ENCODE assay signal across 1 cellular context in the genomic region with DNA sequence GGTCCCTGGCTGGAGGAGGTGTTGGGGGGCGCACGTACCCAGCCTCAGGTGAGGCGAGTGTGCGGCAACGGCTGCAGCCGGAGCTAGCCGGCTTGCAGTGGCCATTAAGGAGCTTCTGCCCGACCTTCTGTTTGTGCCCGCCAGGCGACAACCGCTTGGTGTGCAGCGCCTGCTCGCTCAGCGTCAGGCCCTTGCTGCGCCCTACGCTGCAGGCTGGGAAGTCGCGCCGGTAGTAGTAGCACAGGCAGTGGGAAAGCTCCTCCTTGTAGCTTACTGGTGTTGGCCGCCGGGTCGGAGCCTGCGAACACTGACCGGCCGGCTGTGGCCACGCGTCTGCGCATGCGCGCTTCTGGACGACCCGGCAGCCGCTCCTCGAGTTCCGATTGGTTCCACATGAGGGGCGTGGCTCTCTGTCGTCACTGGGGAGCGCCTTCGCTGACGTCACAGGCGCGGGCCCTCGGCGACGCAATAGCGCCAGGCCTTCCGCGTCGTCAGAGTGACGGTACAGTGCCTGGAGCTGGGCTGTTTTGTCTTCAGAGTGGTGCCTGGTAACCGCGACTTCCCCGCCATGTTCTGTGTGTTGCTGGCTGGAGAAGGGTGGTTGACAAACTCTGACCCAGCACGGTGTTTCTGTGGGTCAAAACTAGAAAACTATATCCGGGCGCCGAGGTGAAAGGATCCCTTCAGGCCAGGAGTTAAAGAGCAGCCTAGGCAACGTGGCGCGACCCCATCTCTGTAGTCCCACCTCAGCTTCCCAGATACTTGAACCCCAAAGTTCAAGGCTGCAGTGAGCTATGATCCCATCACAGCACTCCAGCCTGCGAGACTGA.
TF ChIP-seq lines count a peak whose summit lies in the region.

No MANE protein-coding gene starts in this region.

TF ChIP-seq in HepG2, 621 proteins besides CTCF, POLR2A, EP300 and RAD21 (continued from another document and continues in another):
- TF ChIP-seq, protein P1, sequence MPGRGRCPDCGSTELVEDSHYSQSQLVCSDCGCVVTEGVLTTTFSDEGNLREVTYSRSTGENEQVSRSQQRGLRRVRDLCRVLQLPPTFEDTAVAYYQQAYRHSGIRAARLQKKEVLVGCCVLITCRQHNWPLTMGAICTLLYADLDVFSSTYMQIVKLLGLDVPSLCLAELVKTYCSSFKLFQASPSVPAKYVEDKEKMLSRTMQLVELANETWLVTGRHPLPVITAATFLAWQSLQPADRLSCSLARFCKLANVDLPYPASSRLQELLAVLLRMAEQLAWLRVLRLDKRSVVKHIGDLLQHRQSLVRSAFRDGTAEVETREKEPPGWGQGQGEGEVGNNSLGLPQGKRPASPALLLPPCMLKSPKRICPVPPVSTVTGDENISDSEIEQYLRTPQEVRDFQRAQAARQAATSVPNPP (CRISPR knock-in tag; IDR thresholded peaks at IDR 0.05) = peak; percentile 82; the same call in 1 of the 2 replicates
- TF ChIP-seq TCF7 (IDR thresholded peaks at IDR 0.05; ENCODE audit: low read depth) (no peak), HMGA1 (CRISPR knock-in tag; conservative IDR thresholded peaks at IDR 0.05) (no peak), ZNF3 (CRISPR knock-in tag; IDR thresholded peaks at IDR 0.05) (no peak), MXI1 (IDR thresholded peaks at IDR 0.05; ENCODE audit: borderline replicate concordance, low read depth, low read length) (peak; percentile 85; the same call in 1 of the 3 replicates), ATM (IDR thresholded peaks at IDR 0.05; ENCODE audit: borderline replicate concordance) (no peak), ZBTB7B (CRISPR knock-in tag; IDR thresholded peaks at IDR 0.05) (peak; percentile 40; the same call in 1 of the 2 replicates), MYC (CRISPR knock-in tag; IDR thresholded peaks at IDR 0.05; ENCODE audit: borderline replicate concordance) (peak; percentile 82), ZFP1 (CRISPR knock-in tag; IDR thresholded peaks at IDR 0.05) (peak; percentile 43), ZBTB20 (CRISPR knock-in tag; IDR thresholded peaks at IDR 0.05; ENCODE audit: borderline replicate concordance, low read depth) (peak; percentile 86; the same call in 1 of the 2 replicates), ZNF773 (CRISPR knock-in tag; IDR thresholded peaks at IDR 0.05; ENCODE audit: borderline replicate concordance) (no peak), ZNF282 (IDR thresholded peaks at IDR 0.05; ENCODE audit: partially characterized antibody) (no peak), ZNF124 (CRISPR knock-in tag; IDR thresholded peaks at IDR 0.05) (peak; percentile 78; the same call in 1 of the 2 replicates), THYN1 (CRISPR knock-in tag; IDR thresholded peaks at IDR 0.05; ENCODE audit: borderline replicate concordance, low read depth) (no peak), ZNF501 (CRISPR knock-in tag; IDR thresholded peaks at IDR 0.05) (peak; percentile 88), ZNF367 (CRISPR knock-in tag; IDR thresholded peaks at IDR 0.05; ENCODE audit: borderline replicate concordance) (no peak), JDP2 (CRISPR knock-in tag; IDR thresholded peaks at IDR 0.05; ENCODE audit: borderline replicate concordance) (no peak), ARID2 (CRISPR knock-in tag; IDR thresholded peaks at IDR 0.05; ENCODE audit: borderline replicate concordance) (no peak), ZNF160 (CRISPR knock-in tag; IDR thresholded peaks at IDR 0.05) (peak; percentile 76; the same call in 1 of the 2 replicates), ZNF430 (CRISPR knock-in tag; IDR thresholded peaks at IDR 0.05) (peak; percentile 74; the same call in 1 of the 2 replicates), SP5 (CRISPR knock-in tag; IDR thresholded peaks at IDR 0.05; ENCODE audit: borderline replicate concordance, low read depth) (peak; percentile 85), ZNF816 (CRISPR knock-in tag; IDR thresholded peaks at IDR 0.05; ENCODE audit: borderline replicate concordance) (no peak), SRF (IDR thresholded peaks at IDR 0.05; ENCODE audit: low read depth, low read length) (peak; percentile 53; the same call in 1 of the 2 replicates), ZSCAN25 (CRISPR knock-in tag; IDR thresholded peaks at IDR 0.05) (no peak), PHF20 (CRISPR knock-in tag; IDR thresholded peaks at IDR 0.05) (peak; percentile 99), HDAC6 (IDR thresholded peaks at IDR 0.05; ENCODE audit: low read depth, low read length) (no peak), ZMYM2 (CRISPR knock-in tag; IDR thresholded peaks at IDR 0.05) (peak; percentile 67; the same call in 1 of the 2 replicates), SNRNP70 (IDR thresholded peaks at IDR 0.05; ENCODE audit: low read depth, low read length) (no peak), NFIC (IDR thresholded peaks at IDR 0.05; ENCODE audit: low read length) (no peak)
- TF ChIP-seq, protein P2, sequence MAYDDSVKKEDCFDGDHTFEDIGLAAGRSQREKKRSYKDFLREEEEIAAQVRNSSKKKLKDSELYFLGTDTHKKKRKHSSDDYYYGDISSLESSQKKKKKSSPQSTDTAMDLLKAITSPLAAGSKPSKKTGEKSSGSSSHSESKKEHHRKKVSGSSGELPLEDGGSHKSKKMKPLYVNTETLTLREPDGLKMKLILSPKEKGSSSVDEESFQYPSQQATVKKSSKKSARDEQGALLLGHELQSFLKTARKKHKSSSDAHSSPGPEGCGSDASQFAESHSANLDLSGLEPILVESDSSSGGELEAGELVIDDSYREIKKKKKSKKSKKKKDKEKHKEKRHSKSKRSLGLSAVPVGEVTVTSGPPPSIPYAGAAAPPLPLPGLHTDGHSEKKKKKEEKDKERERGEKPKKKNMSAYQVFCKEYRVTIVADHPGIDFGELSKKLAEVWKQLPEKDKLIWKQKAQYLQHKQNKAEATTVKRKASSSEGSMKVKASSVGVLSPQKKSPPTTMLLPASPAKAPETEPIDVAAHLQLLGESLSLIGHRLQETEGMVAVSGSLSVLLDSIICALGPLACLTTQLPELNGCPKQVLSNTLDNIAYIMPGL (CRISPR knock-in tag; IDR thresholded peaks at IDR 0.05; ENCODE audit: borderline replicate concordance in 1 of 2, low read depth in 1 of 2) = peak; percentile 35 to 74; a peak in 3 of 4 replicates
- TF ChIP-seq, protein P3, sequence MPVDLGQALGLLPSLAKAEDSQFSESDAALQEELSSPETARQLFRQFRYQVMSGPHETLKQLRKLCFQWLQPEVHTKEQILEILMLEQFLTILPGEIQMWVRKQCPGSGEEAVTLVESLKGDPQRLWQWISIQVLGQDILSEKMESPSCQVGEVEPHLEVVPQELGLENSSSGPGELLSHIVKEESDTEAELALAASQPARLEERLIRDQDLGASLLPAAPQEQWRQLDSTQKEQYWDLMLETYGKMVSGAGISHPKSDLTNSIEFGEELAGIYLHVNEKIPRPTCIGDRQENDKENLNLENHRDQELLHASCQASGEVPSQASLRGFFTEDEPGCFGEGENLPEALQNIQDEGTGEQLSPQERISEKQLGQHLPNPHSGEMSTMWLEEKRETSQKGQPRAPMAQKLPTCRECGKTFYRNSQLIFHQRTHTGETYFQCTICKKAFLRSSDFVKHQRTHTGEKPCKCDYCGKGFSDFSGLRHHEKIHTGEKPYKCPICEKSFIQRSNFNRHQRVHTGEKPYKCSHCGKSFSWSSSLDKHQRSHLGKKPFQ (CRISPR knock-in tag; IDR thresholded peaks at IDR 0.05; ENCODE audit: insufficient replicate concordance) = peak; percentile 73
- TF ChIP-seq, protein P4, sequence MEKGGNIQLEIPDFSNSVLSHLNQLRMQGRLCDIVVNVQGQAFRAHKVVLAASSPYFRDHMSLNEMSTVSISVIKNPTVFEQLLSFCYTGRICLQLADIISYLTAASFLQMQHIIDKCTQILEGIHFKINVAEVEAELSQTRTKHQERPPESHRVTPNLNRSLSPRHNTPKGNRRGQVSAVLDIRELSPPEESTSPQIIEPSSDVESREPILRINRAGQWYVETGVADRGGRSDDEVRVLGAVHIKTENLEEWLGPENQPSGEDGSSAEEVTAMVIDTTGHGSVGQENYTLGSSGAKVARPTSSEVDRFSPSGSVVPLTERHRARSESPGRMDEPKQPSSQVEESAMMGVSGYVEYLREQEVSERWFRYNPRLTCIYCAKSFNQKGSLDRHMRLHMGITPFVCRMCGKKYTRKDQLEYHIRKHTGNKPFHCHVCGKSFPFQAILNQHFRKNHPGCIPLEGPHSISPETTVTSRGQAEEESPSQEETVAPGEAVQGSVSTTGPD (CRISPR knock-in tag; IDR thresholded peaks at IDR 0.05) = no peak
- TF ChIP-seq, protein P5, sequence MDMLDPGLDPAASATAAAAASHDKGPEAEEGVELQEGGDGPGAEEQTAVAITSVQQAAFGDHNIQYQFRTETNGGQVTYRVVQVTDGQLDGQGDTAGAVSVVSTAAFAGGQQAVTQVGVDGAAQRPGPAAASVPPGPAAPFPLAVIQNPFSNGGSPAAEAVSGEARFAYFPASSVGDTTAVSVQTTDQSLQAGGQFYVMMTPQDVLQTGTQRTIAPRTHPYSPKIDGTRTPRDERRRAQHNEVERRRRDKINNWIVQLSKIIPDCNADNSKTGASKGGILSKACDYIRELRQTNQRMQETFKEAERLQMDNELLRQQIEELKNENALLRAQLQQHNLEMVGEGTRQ (IDR thresholded peaks at IDR 0.05; ENCODE audit: low read depth, low read length) = no peak
- TF ChIP-seq, protein P5 (CRISPR knock-in tag; IDR thresholded peaks at IDR 0.05; ENCODE audit: borderline replicate concordance) = peak; percentile 42; the same call in 1 of the 2 replicates
- TF ChIP-seq, protein P6, sequence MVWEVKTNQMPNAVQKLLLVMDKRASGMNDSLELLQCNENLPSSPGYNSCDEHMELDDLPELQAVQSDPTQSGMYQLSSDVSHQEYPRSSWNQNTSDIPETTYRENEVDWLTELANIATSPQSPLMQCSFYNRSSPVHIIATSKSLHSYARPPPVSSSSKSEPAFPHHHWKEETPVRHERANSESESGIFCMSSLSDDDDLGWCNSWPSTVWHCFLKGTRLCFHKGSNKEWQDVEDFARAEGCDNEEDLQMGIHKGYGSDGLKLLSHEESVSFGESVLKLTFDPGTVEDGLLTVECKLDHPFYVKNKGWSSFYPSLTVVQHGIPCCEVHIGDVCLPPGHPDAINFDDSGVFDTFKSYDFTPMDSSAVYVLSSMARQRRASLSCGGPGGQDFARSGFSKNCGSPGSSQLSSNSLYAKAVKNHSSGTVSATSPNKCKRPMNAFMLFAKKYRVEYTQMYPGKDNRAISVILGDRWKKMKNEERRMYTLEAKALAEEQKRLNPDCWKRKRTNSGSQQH (CRISPR knock-in tag; IDR thresholded peaks at IDR 0.05; ENCODE audit: low read depth) = no peak
- TF ChIP-seq, protein P7, sequence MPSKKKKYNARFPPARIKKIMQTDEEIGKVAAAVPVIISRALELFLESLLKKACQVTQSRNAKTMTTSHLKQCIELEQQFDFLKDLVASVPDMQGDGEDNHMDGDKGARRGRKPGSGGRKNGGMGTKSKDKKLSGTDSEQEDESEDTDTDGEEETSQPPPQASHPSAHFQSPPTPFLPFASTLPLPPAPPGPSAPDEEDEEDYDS (CRISPR knock-in tag; IDR thresholded peaks at IDR 0.05) = peak; percentile 84
- TF ChIP-seq, protein P8, sequence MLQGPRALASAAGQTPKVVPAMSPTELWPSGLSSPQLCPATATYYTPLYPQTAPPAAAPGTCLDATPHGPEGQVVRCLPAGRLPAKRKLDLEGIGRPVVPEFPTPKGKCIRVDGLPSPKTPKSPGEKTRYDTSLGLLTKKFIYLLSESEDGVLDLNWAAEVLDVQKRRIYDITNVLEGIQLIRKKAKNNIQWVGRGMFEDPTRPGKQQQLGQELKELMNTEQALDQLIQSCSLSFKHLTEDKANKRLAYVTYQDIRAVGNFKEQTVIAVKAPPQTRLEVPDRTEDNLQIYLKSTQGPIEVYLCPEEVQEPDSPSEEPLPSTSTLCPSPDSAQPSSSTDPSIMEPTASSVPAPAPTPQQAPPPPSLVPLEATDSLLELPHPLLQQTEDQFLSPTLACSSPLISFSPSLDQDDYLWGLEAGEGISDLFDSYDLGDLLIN (CRISPR knock-in tag; IDR thresholded peaks at IDR 0.05; ENCODE audit: borderline replicate concordance) = 0 out of 2 replicates have a peak, but pooled peaks have one; percentile 80
- TF ChIP-seq, protein P9, sequence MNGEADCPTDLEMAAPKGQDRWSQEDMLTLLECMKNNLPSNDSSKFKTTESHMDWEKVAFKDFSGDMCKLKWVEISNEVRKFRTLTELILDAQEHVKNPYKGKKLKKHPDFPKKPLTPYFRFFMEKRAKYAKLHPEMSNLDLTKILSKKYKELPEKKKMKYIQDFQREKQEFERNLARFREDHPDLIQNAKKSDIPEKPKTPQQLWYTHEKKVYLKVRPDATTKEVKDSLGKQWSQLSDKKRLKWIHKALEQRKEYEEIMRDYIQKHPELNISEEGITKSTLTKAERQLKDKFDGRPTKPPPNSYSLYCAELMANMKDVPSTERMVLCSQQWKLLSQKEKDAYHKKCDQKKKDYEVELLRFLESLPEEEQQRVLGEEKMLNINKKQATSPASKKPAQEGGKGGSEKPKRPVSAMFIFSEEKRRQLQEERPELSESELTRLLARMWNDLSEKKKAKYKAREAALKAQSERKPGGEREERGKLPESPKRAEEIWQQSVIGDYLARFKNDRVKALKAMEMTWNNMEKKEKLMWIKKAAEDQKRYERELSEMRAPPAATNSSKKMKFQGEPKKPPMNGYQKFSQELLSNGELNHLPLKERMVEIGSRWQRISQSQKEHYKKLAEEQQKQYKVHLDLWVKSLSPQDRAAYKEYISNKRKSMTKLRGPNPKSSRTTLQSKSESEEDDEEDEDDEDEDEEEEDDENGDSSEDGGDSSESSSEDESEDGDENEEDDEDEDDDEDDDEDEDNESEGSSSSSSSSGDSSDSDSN (CRISPR knock-in tag; IDR thresholded peaks at IDR 0.05) = peak; percentile 96
- TF ChIP-seq, protein P10, sequence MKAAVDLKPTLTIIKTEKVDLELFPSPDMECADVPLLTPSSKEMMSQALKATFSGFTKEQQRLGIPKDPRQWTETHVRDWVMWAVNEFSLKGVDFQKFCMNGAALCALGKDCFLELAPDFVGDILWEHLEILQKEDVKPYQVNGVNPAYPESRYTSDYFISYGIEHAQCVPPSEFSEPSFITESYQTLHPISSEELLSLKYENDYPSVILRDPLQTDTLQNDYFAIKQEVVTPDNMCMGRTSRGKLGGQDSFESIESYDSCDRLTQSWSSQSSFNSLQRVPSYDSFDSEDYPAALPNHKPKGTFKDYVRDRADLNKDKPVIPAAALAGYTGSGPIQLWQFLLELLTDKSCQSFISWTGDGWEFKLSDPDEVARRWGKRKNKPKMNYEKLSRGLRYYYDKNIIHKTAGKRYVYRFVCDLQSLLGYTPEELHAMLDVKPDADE (CRISPR knock-in tag; IDR thresholded peaks at IDR 0.05) = no peak
- TF ChIP-seq, protein P11, sequence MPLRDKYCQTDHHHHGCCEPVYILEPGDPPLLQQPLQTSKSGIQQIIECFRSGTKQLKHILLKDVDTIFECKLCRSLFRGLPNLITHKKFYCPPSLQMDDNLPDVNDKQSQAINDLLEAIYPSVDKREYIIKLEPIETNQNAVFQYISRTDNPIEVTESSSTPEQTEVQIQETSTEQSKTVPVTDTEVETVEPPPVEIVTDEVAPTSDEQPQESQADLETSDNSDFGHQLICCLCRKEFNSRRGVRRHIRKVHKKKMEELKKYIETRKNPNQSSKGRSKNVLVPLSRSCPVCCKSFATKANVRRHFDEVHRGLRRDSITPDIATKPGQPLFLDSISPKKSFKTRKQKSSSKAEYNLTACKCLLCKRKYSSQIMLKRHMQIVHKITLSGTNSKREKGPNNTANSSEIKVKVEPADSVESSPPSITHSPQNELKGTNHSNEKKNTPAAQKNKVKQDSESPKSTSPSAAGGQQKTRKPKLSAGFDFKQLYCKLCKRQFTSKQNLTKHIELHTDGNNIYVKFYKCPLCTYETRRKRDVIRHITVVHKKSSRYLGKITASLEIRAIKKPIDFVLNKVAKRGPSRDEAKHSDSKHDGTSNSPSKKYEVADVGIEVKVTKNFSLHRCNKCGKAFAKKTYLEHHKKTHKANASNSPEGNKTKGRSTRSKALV (CRISPR knock-in tag; IDR thresholded peaks at IDR 0.05) = 0 out of 2 replicates have a peak, but pooled peaks have one; percentile 53
